Comparison of ENCODE assay signal across 8 cellular contexts in the genomic region with DNA sequence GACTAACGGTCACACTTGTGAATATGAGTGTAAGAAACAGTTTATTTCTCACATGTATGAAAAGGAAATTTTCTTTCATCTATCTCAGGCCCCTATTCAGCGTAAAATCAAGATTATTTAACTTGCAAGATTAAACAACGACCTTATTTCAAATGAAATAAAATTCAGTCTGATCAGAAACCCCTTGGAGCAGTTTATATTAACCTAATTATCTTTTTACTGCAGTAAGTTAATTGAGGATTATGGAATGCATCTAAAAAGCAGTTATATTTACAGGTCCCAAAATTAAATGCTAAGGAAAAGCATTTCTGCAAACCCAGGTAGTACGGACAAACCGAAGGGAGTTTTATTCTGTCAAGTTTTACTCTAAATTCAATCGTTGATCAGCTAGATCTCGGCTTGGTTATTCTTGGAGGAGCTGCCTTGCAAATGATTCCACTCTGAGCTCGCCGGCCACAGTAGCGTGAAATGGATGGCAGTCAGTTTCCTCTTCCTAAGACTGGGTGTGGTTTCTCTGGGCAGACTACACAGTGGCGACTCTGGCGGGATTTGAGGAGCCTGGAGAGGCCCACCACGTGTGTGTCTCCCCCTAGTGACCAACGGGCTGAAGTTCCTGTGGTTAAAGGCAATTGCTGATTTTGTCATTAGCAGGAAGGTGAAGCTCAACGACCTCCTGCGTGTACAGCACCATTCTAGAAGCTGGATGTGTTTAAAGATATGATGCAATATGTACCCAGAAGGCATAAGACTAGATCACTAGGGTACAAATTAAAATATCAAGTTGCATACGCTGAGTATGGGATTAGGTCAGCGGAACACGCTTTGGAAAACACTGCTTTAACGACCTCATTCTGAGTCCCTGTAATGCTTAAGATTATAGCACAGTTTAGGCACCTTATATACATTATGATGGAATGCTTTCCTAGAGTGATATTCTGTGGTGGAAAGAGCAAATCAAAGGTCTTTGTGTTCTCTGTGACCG. TPM values are rescaled to one million over a fixed set of nuclear protein-coding genes. Genes with fewer than 3 reads are reported as not detected.
DNase-seq lines count a peak whose midpoint lies in the region; ATAC-seq and TF ChIP-seq lines count a peak whose summit lies in the region.

No MANE protein-coding gene starts in this region.

- peak overlapping the region; percentile 93 for H3K27ac Mint-ChIP-seq in activated T-cell treated with anti-CD3 and anti-CD28 coated beads, Interleukin-2, amount 50 U/mL, for 24 hours

- H3K4me1 ChIP-seq in esophagus squamous epithelium = peaks cover 4 to 51% (median 10%) of the 10 kb centered on the region in 3 donors

- WGBS in esophagus squamous epithelium, 2 donors = 10 to 15% methylated on average over 19 to 21 of the region's 21 CpGs

- intact Hi-C loops in esophagus squamous epithelium (cut with DNase I) = loop anchor here (10.0 kb wide), 1 partner anchor 300 kb away; a partner anchor contains a TSS

- H3K27me3 ChIP-seq in esophagus squamous epithelium = no peaks in the 10 kb centered on the region

- peak in 1 of 4 donors; percentile 44 for TF ChIP-seq POLR2A in esophagus squamous epithelium (IDR thresholded peaks at IDR 0.05)

- no peaks in the 10 kb centered on the region for H3K9me3 ChIP-seq in esophagus squamous epithelium

- peak; percentile 98 for DNase-seq in DMS53 (lab: John Stamatoyannopoulos, UW)
- DNase-seq in HuH-7.5 (ENCODE audit: low spot score) = peak; percentile 52
- DNase-seq in OCI-M1 (lab: John Stamatoyannopoulos, UW) = peak; percentile 98
- peak; percentile 80 for DNase-seq in activated T-cell treated with anti-CD3 and anti-CD28 coated beads, Interleukin-2, amount 50 U/mL, for 24 hours
- peak; percentile 36 for DNase-seq in esophagus squamous epithelium (lab: John Stamatoyannopoulos, UW)
- DNase-seq in myocyte (ENCODE audit: low read depth) = peak; percentile 98
- DNase-seq in stimulated activated CD8-positive, alpha-beta memory T cell treated with anti-CD3 and anti-CD28 coated beads, Interleukin-7, amount 100 ng/mL, for 48 hours (ENCODE audit: extremely low read depth in 1 of 2, low read depth in 1 of 2) = peak; percentile 62 to 77

- no peaks in the 10 kb centered on the region for H3K27me3 Mint-ChIP-seq in activated T-cell treated with anti-CD3 and anti-CD28 coated beads, Interleukin-2, amount 50 U/mL, for 24 hours

- peak overlapping the region; percentile 89 for H3K4me3 Mint-ChIP-seq in activated T-cell treated with anti-CD3 and anti-CD28 coated beads, Interleukin-2, amount 50 U/mL, for 24 hours

- no peaks in the 10 kb centered on the region for H3K9me3 Mint-ChIP-seq in activated T-cell treated with anti-CD3 and anti-CD28 coated beads, Interleukin-2, amount 50 U/mL, for 24 hours

- peaks cover 23% of the 10 kb centered on the region for H3K4me1 Mint-ChIP-seq in activated T-cell treated with anti-CD3 and anti-CD28 coated beads, Interleukin-2, amount 50 U/mL, for 24 hours (ENCODE audit: low read depth)

- ATAC-seq in GM21526 (IDR thresholded peaks at IDR 0.05; ENCODE audit: low FRiP score, unreplicated experiment) = peak; percentile 83

- H3K27ac ChIP-seq in esophagus squamous epithelium = peak overlapping the region; percentile 89 to 95 (median 91)

- H3K4me3 ChIP-seq in esophagus squamous epithelium = peak overlapping the region; percentile 50 to 80 (median 68)

- peak; percentile 60 to 88 (median 84) for TF ChIP-seq CTCF in esophagus squamous epithelium (IDR thresholded peaks at IDR 0.05)

- H3K36me3 ChIP-seq in esophagus squamous epithelium = no peaks in the 10 kb centered on the region

- peaks cover 12% of the 10 kb centered on the region for H3K36me3 Mint-ChIP-seq in activated T-cell treated with anti-CD3 and anti-CD28 coated beads, Interleukin-2, amount 50 U/mL, for 24 hours (ENCODE audit: low read depth)

RNA-seq across cellular contexts. Expression of a gene that starts 36.4 kb away (rescaled TPM):
- total RNA-seq in esophagus squamous epithelium = 10 to 100 TPM; 16.0 to 58.6 (median 42.4) TPM
- 124 and 145 TPM in 2 replicates for total RNA-seq in myocyte
- 60.7 TPM for polyA plus RNA-seq in myocyte (2012)

RNA-seq across cellular contexts. Expression of a gene that starts 36.6 kb away (rescaled TPM):
- total RNA-seq in esophagus squamous epithelium = 1 to 10 TPM in 2 of 4 donors, under 1 TPM in 1, not detected in 1; 0.35 to 3.4 (median 1.1) TPM
- total RNA-seq in myocyte = 4.9 and 5.4 TPM in 2 replicates
- polyA plus RNA-seq in myocyte (2012) = 4.7 TPM

Comparison
In these comparisons a context has a peak if more than half of its experiments do, and no peak if none do; other contexts are left out.
1. Peak in every context shown above with its lines: DNase-seq, ATAC-seq, H3K4me3 ChIP-seq and H3K27ac ChIP-seq.
2. DNase-seq: peak in every context shown above with its lines; median percentile 98 in DMS53; 98 in OCI-M1; 98 in myocyte; 80 in activated T-cell treated with anti-CD3 and anti-CD28 coated beads, Interleukin-2, amount 50 U/mL, for 24 hours; 70 in stimulated activated CD8-positive, alpha-beta memory T cell treated with anti-CD3 and anti-CD28 coated beads, Interleukin-7, amount 100 ng/mL, for 48 hours; 52 in HuH-7.5; 36 in esophagus squamous epithelium.